ENCODE assay signal across 8 cellular contexts in genomic region chr6:46848684-46849360, GRCh38. TPM values are rescaled to one million over a fixed set of nuclear protein-coding genes. Genes with fewer than 3 reads are reported as not detected.
A peak's percentile ranks its signal among the peaks of the same experiment; 100 is the strongest.
DNase-seq lines count a peak whose midpoint lies in the region; ATAC-seq and TF ChIP-seq lines count a peak whose summit lies in the region.

No MANE protein-coding gene starts in this region.

- no peaks in the 10 kb centered on the region for H3K4me1 ChIP-seq in CD8-positive, alpha-beta T cell (ENCODE audit: insufficient read depth, low read length)
- no peaks in the 10 kb centered on the region for H3K4me1 ChIP-seq in OCI-LY7 (ENCODE audit: insufficient read depth, low read length, poor library complexity, severe bottlenecking)
- H3K4me1 ChIP-seq in naive thymus-derived CD4-positive, alpha-beta T cell (ENCODE audit: control insufficient read depth in 2 of 2, insufficient read depth in 2 of 2, low read length in 2 of 2) = no peaks in the 10 kb centered on the region

- H3K4me3 Mint-ChIP-seq in CD8-positive, alpha-beta T cell = peak overlapping the region; percentile 56
- H3K4me3 Mint-ChIP-seq in activated T-cell treated with anti-CD3 and anti-CD28 coated beads, Interleukin-2, amount 50 U/mL, for 4 hours = peak overlapping the region; percentile 45
- peak overlapping the region in 7 of 10 donors; percentile 7 to 68 (median 58) for H3K4me3 Mint-ChIP-seq in naive thymus-derived CD4-positive, alpha-beta T cell
- peak overlapping the region; percentile 38 for H3K4me3 Mint-ChIP-seq in stimulated activated effector memory CD8-positive, alpha-beta T cell treated with anti-CD3 and anti-CD28 coated beads, Interleukin-12 subunit alpha, Interleukin-12 subunit beta, amount 100 ng/mL, for 72 hours

- no peaks in the 10 kb centered on the region for H3K9me2 ChIP-seq in OCI-LY7 (ENCODE audit: insufficient read depth, low read length)

- DNase-seq in CD8-positive, alpha-beta T cell = peak in 6 of 7 experiments; percentile 22 to 70 (median 53)
- DNase-seq in HS-5 (ENCODE audit: low read depth) = peak; percentile 33
- DNase-seq in OCI-LY7 (ENCODE audit: low spot score) = peak; percentile 57
- peak; percentile 49 for DNase-seq in activated T-cell treated with anti-CD3 and anti-CD28 coated beads, Interleukin-2, amount 50 U/mL, for 4 hours
- peak; percentile 57 for DNase-seq in fibroblast of gingiva (ENCODE audit: low read depth)
- DNase-seq in naive thymus-derived CD4-positive, alpha-beta T cell = peak in 8 of 9 donors; percentile 18 to 72 (median 38)
- peak; percentile 53 to 74 for DNase-seq in stimulated activated effector memory CD8-positive, alpha-beta T cell treated with anti-CD3 and anti-CD28 coated beads, Interleukin-12 subunit alpha, Interleukin-12 subunit beta, amount 100 ng/mL, for 72 hours (ENCODE audit: low spot score in 2 of 2)

- no peak overlapping the region for H3K4me3 ChIP-seq in CD8-positive, alpha-beta T cell (ENCODE audit: low read depth, low read length)
- H3K4me3 ChIP-seq in OCI-LY7 (ENCODE audit: low read depth, low read length, poor library complexity, severe bottlenecking) = peak overlapping the region; percentile 29
- H3K4me3 ChIP-seq in naive thymus-derived CD4-positive, alpha-beta T cell (ENCODE audit: low read length) = no peak overlapping the region

- no peaks in the 10 kb centered on the region for H3K36me3 ChIP-seq in CD8-positive, alpha-beta T cell (ENCODE audit: insufficient read depth, low read length)
- H3K36me3 ChIP-seq in OCI-LY7 (ENCODE audit: insufficient read depth, low read length) = no peaks in the 10 kb centered on the region
- H3K36me3 ChIP-seq in naive thymus-derived CD4-positive, alpha-beta T cell (ENCODE audit: control insufficient read depth in 2 of 3, insufficient read depth in 3 of 3, low read length in 3 of 3) = no peaks in the 10 kb centered on the region

- no peaks in the 10 kb centered on the region for H3K79me2 ChIP-seq in OCI-LY7 (ENCODE audit: insufficient read depth, low read depth, low read length)

- BruUV-seq in OCI-LY7 (replicated peaks; lab: Mats Ljungman, UMichigan) = no TSS peak

- no peaks in the 10 kb centered on the region for H3K36me3 Mint-ChIP-seq in CD8-positive, alpha-beta T cell
- H3K36me3 Mint-ChIP-seq in activated T-cell treated with anti-CD3 and anti-CD28 coated beads, Interleukin-2, amount 50 U/mL, for 4 hours (ENCODE audit: insufficient read depth) = no peaks in the 10 kb centered on the region
- H3K36me3 Mint-ChIP-seq in naive thymus-derived CD4-positive, alpha-beta T cell = no peaks in the 10 kb centered on the region
- H3K36me3 Mint-ChIP-seq in stimulated activated effector memory CD8-positive, alpha-beta T cell treated with anti-CD3 and anti-CD28 coated beads, Interleukin-12 subunit alpha, Interleukin-12 subunit beta, amount 100 ng/mL, for 72 hours = no peaks in the 10 kb centered on the region

- H3K27me3 ChIP-seq in CD8-positive, alpha-beta T cell (ENCODE audit: insufficient read depth, low read length) = no peaks in the 10 kb centered on the region
- no peaks in the 10 kb centered on the region for H3K27me3 ChIP-seq in naive thymus-derived CD4-positive, alpha-beta T cell (ENCODE audit: control insufficient read depth in 2 of 2, insufficient read depth in 2 of 2, low read length in 2 of 2)

- H3K4me1 Mint-ChIP-seq in CD8-positive, alpha-beta T cell (ENCODE audit: low read depth) = peaks cover 4% of the 10 kb centered on the region
- H3K4me1 Mint-ChIP-seq in activated T-cell treated with anti-CD3 and anti-CD28 coated beads, Interleukin-2, amount 50 U/mL, for 4 hours (ENCODE audit: low read depth) = peaks cover 3% of the 10 kb centered on the region
- H3K4me1 Mint-ChIP-seq in naive thymus-derived CD4-positive, alpha-beta T cell = peaks cover 4 to 7% (median 6%) of the 10 kb centered on the region in 7 donors
- H3K4me1 Mint-ChIP-seq in stimulated activated effector memory CD8-positive, alpha-beta T cell treated with anti-CD3 and anti-CD28 coated beads, Interleukin-12 subunit alpha, Interleukin-12 subunit beta, amount 100 ng/mL, for 72 hours = peaks cover 12% of the 10 kb centered on the region

- H3K27ac Mint-ChIP-seq in CD8-positive, alpha-beta T cell = no peak overlapping the region
- H3K27ac Mint-ChIP-seq in naive thymus-derived CD4-positive, alpha-beta T cell = no peak overlapping the region
- no peak overlapping the region for H3K27ac Mint-ChIP-seq in stimulated activated effector memory CD8-positive, alpha-beta T cell treated with anti-CD3 and anti-CD28 coated beads, Interleukin-12 subunit alpha, Interleukin-12 subunit beta, amount 100 ng/mL, for 72 hours

- H4K20me1 ChIP-seq in OCI-LY7 (ENCODE audit: insufficient read depth, low read length) = no peaks in the 10 kb centered on the region

- intact Hi-C loops in CD8-positive, alpha-beta T cell (cut with DNase I, micrococcal nuclease) = loop anchor here in 1 of 2 experiments (1.0 to 2.0 kb wide), 2 partner anchors 198 to 460 kb away; partner anchors contain the start of gene TNFRSF21
- intact Hi-C loops in OCI-LY7 (cut with micrococcal nuclease; ENCODE audit: unreplicated experiment) = loop anchor here (2.0 kb wide), 1 partner anchor 198 kb away; no protein-coding TSS in a partner anchor
- intact Hi-C loops in naive thymus-derived CD4-positive, alpha-beta T cell (cut with micrococcal nuclease) = loop anchor here (1.0 to 10.0 kb wide), 3 partner anchors 198 to 936 kb away; partner anchors contain the start of genes OPN5 (in 1 of the 2) and TNFRSF21 (in 1 of the 2)

- H3K9me3 ChIP-seq in CD8-positive, alpha-beta T cell (ENCODE audit: low read length) = no peaks in the 10 kb centered on the region
- no peaks in the 10 kb centered on the region for H3K9me3 ChIP-seq in OCI-LY7 (ENCODE audit: low read length)
- no peaks in the 10 kb centered on the region for H3K9me3 ChIP-seq in naive thymus-derived CD4-positive, alpha-beta T cell (ENCODE audit: control insufficient read depth in 2 of 3, low read length in 3 of 3)

- CTCF ChIA-PET in CD8-positive, alpha-beta T cell (lab: Charles Lee) = interaction anchor here (0.8 to 1.9 kb wide), 10 partner anchors 9 to 759 kb away, joined by 3 to 7 read pairs (median 4); no protein-coding TSS in a partner anchor
- CTCF ChIA-PET in OCI-LY7 (lab: Charles Lee; ENCODE audit: unreplicated experiment) = interaction anchor here (0.6 kb wide), 1 partner anchor 55 kb away, joined by 3 read pairs; no protein-coding TSS in a partner anchor
- CTCF ChIA-PET in naive thymus-derived CD4-positive, alpha-beta T cell (lab: Charles Lee) = no interaction called here

- ATAC-seq in CD8-positive, alpha-beta T cell = no peak
- ATAC-seq in GM19455 (IDR thresholded peaks at IDR 0.05; ENCODE audit: unreplicated experiment) = peak; percentile 95
- ATAC-seq in activated T-cell treated with anti-CD3 and anti-CD28 coated beads, Interleukin-2, amount 50 U/mL, for 4 hours = peak; percentile 80 to 84
- ATAC-seq in naive thymus-derived CD4-positive, alpha-beta T cell = peak; percentile 87
- ATAC-seq in stimulated activated effector memory CD8-positive, alpha-beta T cell treated with anti-CD3 and anti-CD28 coated beads, Interleukin-12 subunit alpha, Interleukin-12 subunit beta, amount 100 ng/mL, for 72 hours = peak; percentile 78

- no peak overlapping the region; the same call in 1 of the 2 replicates for H3K4me2 ChIP-seq in OCI-LY7 (ENCODE audit: low read length)

- H3K27ac ChIP-seq in CD8-positive, alpha-beta T cell (ENCODE audit: low read depth, low read length) = no peak overlapping the region
- H3K27ac ChIP-seq in OCI-LY7 (ENCODE audit: low read depth, low read length, poor library complexity, severe bottlenecking) = no peak overlapping the region
- H3K27ac ChIP-seq in naive thymus-derived CD4-positive, alpha-beta T cell (ENCODE audit: low read depth, low read length) = no peak overlapping the region

- peak; percentile 67 for TF ChIP-seq CTCF in CD8-positive, alpha-beta T cell (IDR thresholded peaks at IDR 0.05)
- TF ChIP-seq CTCF in OCI-LY7 (conservative IDR thresholded peaks at IDR 0.05; ENCODE audit: low read length) = peak; percentile 91

- peak overlapping the region; percentile 66; the same call in 1 of the 2 replicates for H2AFZ ChIP-seq in OCI-LY7 (ENCODE audit: low read length)

- no peaks in the 10 kb centered on the region for H3K9me3 Mint-ChIP-seq in CD8-positive, alpha-beta T cell
- no peaks in the 10 kb centered on the region for H3K9me3 Mint-ChIP-seq in activated T-cell treated with anti-CD3 and anti-CD28 coated beads, Interleukin-2, amount 50 U/mL, for 4 hours
- no peaks in the 10 kb centered on the region for H3K9me3 Mint-ChIP-seq in naive thymus-derived CD4-positive, alpha-beta T cell
- peaks cover 3% of the 10 kb centered on the region for H3K9me3 Mint-ChIP-seq in stimulated activated effector memory CD8-positive, alpha-beta T cell treated with anti-CD3 and anti-CD28 coated beads, Interleukin-12 subunit alpha, Interleukin-12 subunit beta, amount 100 ng/mL, for 72 hours

- POLR2A ChIA-PET in CD8-positive, alpha-beta T cell (lab: Charles Lee) = no interaction called here
- POLR2A ChIA-PET in OCI-LY7 (lab: Charles Lee) = no interaction called here
- POLR2A ChIA-PET in naive thymus-derived CD4-positive, alpha-beta T cell (lab: Charles Lee) = no interaction called here

- peaks cover 22% of the 10 kb centered on the region for H3K27me3 Mint-ChIP-seq in CD8-positive, alpha-beta T cell (ENCODE audit: low read depth)
- H3K27me3 Mint-ChIP-seq in activated T-cell treated with anti-CD3 and anti-CD28 coated beads, Interleukin-2, amount 50 U/mL, for 4 hours (ENCODE audit: low read depth) = peaks cover 23% of the 10 kb centered on the region
- H3K27me3 Mint-ChIP-seq in naive thymus-derived CD4-positive, alpha-beta T cell = peaks cover 13 to 33% (median 25%) of the 10 kb centered on the region in 5 donors

RNA-seq across cellular contexts. Expression of gene MEP1A, which starts 55.6 kb away (rescaled TPM):
- not detected for total RNA-seq in CD8-positive, alpha-beta T cell
- total RNA-seq in OCI-LY7 (2014; rRNA removed; shearing (Covaris generic)) = not detected in 2 replicates
- not detected in 2 replicates for total RNA-seq in OCI-LY7 (2022)
- total RNA-seq in activated T-cell treated with anti-CD3 and anti-CD28 coated beads, Interleukin-2, amount 50 U/mL, for 4 hours = not detected
- not detected for total RNA-seq in naive thymus-derived CD4-positive, alpha-beta T cell
- not detected for polyA plus RNA-seq in naive thymus-derived CD4-positive, alpha-beta T cell
